Comparison of ENCODE assay signal across 1 cellular context in genomic region chr12:1812650-1813302, GRCh38.
TF ChIP-seq lines count a peak whose summit lies in the region.

No MANE protein-coding gene starts in this region.

TF ChIP-seq in HepG2, 621 proteins besides CTCF, POLR2A, EP300 and RAD21 (continued from another document and continues in another):
- TF ChIP-seq NONO (IDR thresholded peaks at IDR 0.05), result no peak
- no peak for TF ChIP-seq NONO (CRISPR knock-in tag; conservative IDR thresholded peaks at IDR 0.05)
- no peak for TF ChIP-seq MTERF4 (CRISPR knock-in tag; IDR thresholded peaks at IDR 0.05)
- TF ChIP-seq DDIT3 (CRISPR knock-in tag; IDR thresholded peaks at IDR 0.05), result no peak
- no peak for TF ChIP-seq MXD4 (CRISPR knock-in tag; IDR thresholded peaks at IDR 0.05)
- no peak for TF ChIP-seq DZIP1 (CRISPR knock-in tag; IDR thresholded peaks at IDR 0.05)
- TF ChIP-seq ZNF850 (CRISPR knock-in tag; conservative IDR thresholded peaks at IDR 0.05), result no peak
- no peak for TF ChIP-seq E2F2 (CRISPR knock-in tag; IDR thresholded peaks at IDR 0.05; ENCODE audit: borderline replicate concordance)
- TF ChIP-seq KLF15 (CRISPR knock-in tag; IDR thresholded peaks at IDR 0.05; ENCODE audit: borderline replicate concordance), result no peak
- no peak for TF ChIP-seq PCBP2 (optimal IDR thresholded peaks at IDR 0.05; ENCODE audit: low read depth, low read length, poor library complexity, severe bottlenecking)
- TF ChIP-seq KDM5A (IDR thresholded peaks at IDR 0.05; ENCODE audit: borderline replicate concordance, low read length), result no peak
- TF ChIP-seq SIN3A (IDR thresholded peaks at IDR 0.05; ENCODE audit: borderline replicate concordance, low read depth, low read length), result no peak
- TF ChIP-seq GLMP (CRISPR knock-in tag; IDR thresholded peaks at IDR 0.05; ENCODE audit: borderline replicate concordance), result no peak
- TF ChIP-seq ARNTL (CRISPR knock-in tag; IDR thresholded peaks at IDR 0.05), result no peak
- TF ChIP-seq ZNF468 (CRISPR knock-in tag; IDR thresholded peaks at IDR 0.05), result no peak
- no peak for TF ChIP-seq CCDC6 (CRISPR knock-in tag; IDR thresholded peaks at IDR 0.05)
- no peak for TF ChIP-seq SNAPC5 (CRISPR knock-in tag; IDR thresholded peaks at IDR 0.05; ENCODE audit: borderline replicate concordance)
- TF ChIP-seq ZNF235 (CRISPR knock-in tag; IDR thresholded peaks at IDR 0.05; ENCODE audit: borderline replicate concordance), result no peak
- no peak for TF ChIP-seq ZFP41 (CRISPR knock-in tag; IDR thresholded peaks at IDR 0.05; ENCODE audit: borderline replicate concordance)
- no peak for TF ChIP-seq SMAD1 (CRISPR knock-in tag; IDR thresholded peaks at IDR 0.05; ENCODE audit: borderline replicate concordance, low read depth)
- no peak; the same call in 1 of the 2 replicates for TF ChIP-seq ZNF331 (CRISPR knock-in tag; IDR thresholded peaks at IDR 0.05)
- no peak for TF ChIP-seq ZBTB46 (CRISPR knock-in tag; IDR thresholded peaks at IDR 0.05; ENCODE audit: borderline replicate concordance)
- 0 out of 2 replicates have a peak, but pooled peaks have one; percentile 23 for TF ChIP-seq STAT6 (CRISPR knock-in tag; IDR thresholded peaks at IDR 0.05; ENCODE audit: borderline replicate concordance)
- no peak for TF ChIP-seq ZNF138 (CRISPR knock-in tag; IDR thresholded peaks at IDR 0.05; ENCODE audit: low read depth)
- TF ChIP-seq KDM5B (CRISPR knock-in tag; IDR thresholded peaks at IDR 0.05; ENCODE audit: borderline replicate concordance), result no peak
- TF ChIP-seq ZNF547 (CRISPR knock-in tag; IDR thresholded peaks at IDR 0.05), result no peak
- no peak for TF ChIP-seq NPAS2 (CRISPR knock-in tag; IDR thresholded peaks at IDR 0.05; ENCODE audit: borderline replicate concordance)
- TF ChIP-seq NFIC (IDR thresholded peaks at IDR 0.05; ENCODE audit: low read length), result no peak
- TF ChIP-seq THAP11 (CRISPR knock-in tag; IDR thresholded peaks at IDR 0.05), result peak; percentile 60
- TF ChIP-seq HOXA3 (CRISPR knock-in tag; IDR thresholded peaks at IDR 0.05), result peak; percentile 65
- TF ChIP-seq ZNF552 (CRISPR knock-in tag; IDR thresholded peaks at IDR 0.05; ENCODE audit: borderline replicate concordance), result no peak
- no peak for TF ChIP-seq ZNF558 (CRISPR knock-in tag; IDR thresholded peaks at IDR 0.05; ENCODE audit: borderline replicate concordance)
- no peak for TF ChIP-seq SMARCC2 (IDR thresholded peaks at IDR 0.05)
- TF ChIP-seq ZNF646 (CRISPR knock-in tag; IDR thresholded peaks at IDR 0.05), result peak; percentile 23; the same call in 1 of the 2 replicates
- no peak for TF ChIP-seq ZFP62 (CRISPR knock-in tag; IDR thresholded peaks at IDR 0.05)
- TF ChIP-seq GRHL1 (CRISPR knock-in tag; conservative IDR thresholded peaks at IDR 0.05), result no peak
- no peak for TF ChIP-seq GABPA (IDR thresholded peaks at IDR 0.05; ENCODE audit: low read depth, low read length)
- peak; percentile 57 for TF ChIP-seq GABPA (CRISPR knock-in tag; IDR thresholded peaks at IDR 0.05; ENCODE audit: low read depth)
- peak; percentile 45; the same call in 1 of the 2 replicates for TF ChIP-seq ZNF292 (CRISPR knock-in tag; IDR thresholded peaks at IDR 0.05; ENCODE audit: borderline replicate concordance, low read depth)
- no peak for TF ChIP-seq ZNF616 (CRISPR knock-in tag; IDR thresholded peaks at IDR 0.05; ENCODE audit: low read depth)
- TF ChIP-seq CBX2 (IDR thresholded peaks at IDR 0.05; ENCODE audit: low read depth, low read length), result no peak
- no peak for TF ChIP-seq CBX2 (CRISPR knock-in tag; IDR thresholded peaks at IDR 0.05; ENCODE audit: low read depth)
- no peak for TF ChIP-seq THYN1 (CRISPR knock-in tag; IDR thresholded peaks at IDR 0.05; ENCODE audit: borderline replicate concordance, low read depth)
- TF ChIP-seq TEF (CRISPR knock-in tag; IDR thresholded peaks at IDR 0.05), result peak; percentile 96
- no peak for TF ChIP-seq SALL2 (CRISPR knock-in tag; IDR thresholded peaks at IDR 0.05)
